In the genomic region with DNA sequence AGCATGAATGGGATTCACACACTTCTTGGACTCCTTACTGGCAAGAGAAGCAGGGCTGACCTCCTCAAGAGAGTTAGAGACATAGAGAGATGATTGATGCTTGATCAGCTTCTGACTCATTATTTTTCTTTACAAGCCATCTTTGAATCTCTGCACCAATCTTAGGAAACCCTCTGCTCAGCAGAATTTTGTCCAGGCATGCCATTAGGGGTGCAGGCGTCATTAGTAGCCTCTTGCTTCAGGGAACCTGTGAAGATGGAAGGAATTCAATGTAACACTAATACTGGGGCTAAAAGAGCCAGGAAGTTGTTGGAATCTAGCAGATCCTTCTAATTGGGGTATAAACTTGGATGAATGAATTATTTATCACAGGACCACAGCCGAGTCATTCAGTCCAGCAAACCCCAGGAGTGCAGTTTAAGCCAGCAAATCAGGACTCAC, we compare ENCODE assay signal across 18 cellular contexts.
DNase-seq lines count a peak whose midpoint lies in the region; ATAC-seq and TF ChIP-seq lines count a peak whose summit lies in the region.
"Had no signal": no experiment of that assay in that cellular context is flagged by ENCODE, and none has a peak within 500 bp of the region (broad histone marks: within the 10 kb centered on the region; RNA-seq: fewer than 3 reads in every experiment).

No MANE protein-coding gene starts in this region.

- no peak for TF ChIP-seq CTCF in GM23338 (conservative IDR thresholded peaks at IDR 0.05; ENCODE audit: low read depth in 2 of 2)
- TF ChIP-seq CTCF in RWPE2 (IDR thresholded peaks at IDR 0.05; ENCODE audit: poor library complexity, severe bottlenecking): no peak
- no peak for TF ChIP-seq CTCF in fibroblast of lung (conservative IDR thresholded peaks at IDR 0.05 in 1 of 2, IDR thresholded peaks at IDR 0.05 in 1 of 2; ENCODE audit: low read depth in 1 of 2, low read length in 2 of 2)
- TF ChIP-seq CTCF in GM20000 (IDR thresholded peaks at IDR 0.05; ENCODE audit: extremely low read depth, missing control alignments): no peak

- no peak overlapping the region for H3K27ac ChIP-seq in GM23338 (ENCODE audit: low read depth)
- H3K27ac ChIP-seq in RWPE2 (ENCODE audit: poor library complexity, severe bottlenecking): peak overlapping the region; percentile 95
- H3K27ac ChIP-seq in fibroblast of lung (ENCODE audit: insufficient read depth, low read length): peak overlapping the region; percentile 21
- peak overlapping the region in 13 of 21 experiments; percentile 13 to 78 (median 45) for H3K27ac ChIP-seq in skin epidermis
- H3K27ac ChIP-seq: pancreas had no signal

- H3K4me1 Mint-ChIP-seq in GM23338: no peaks in the 10 kb centered on the region; the same call in 2 of the 3 replicates

- no peak for DNase-seq in GM23338 (ENCODE audit: low spot score)
- no peak for DNase-seq in RWPE2 (ENCODE audit: low spot score)
- peak; percentile 49 to 75 for DNase-seq in fibroblast of lung (ENCODE audit: low read depth in 2 of 2)
- DNase-seq in NCI-H2227 treated with DMSO at 0.1 percent for 48 hours (lab: John Stamatoyannopoulos, UW): no peak
- DNase-seq in GM20000 (ENCODE audit: low spot score): no peak
- no peak for DNase-seq in NCI-H1694 (lab: John Stamatoyannopoulos, UW)
- DNase-seq: activated CD4-positive, alpha-beta T cell treated with anti-CD3 and anti-CD28 coated beads for 1 hour; activated naive CD8-positive, alpha-beta T cell treated with anti-CD3 and anti-CD28 coated beads for 36 hours; CD4-positive, CD25-positive, alpha-beta regulatory T cell; cerebellar nuclear complex; Karpas-422; NCI-H1930; NCI-H82; T-helper 2 cell had no signal

- H3K36me3 Mint-ChIP-seq in GM23338 (ENCODE audit: low read depth): no peaks in the 10 kb centered on the region

- no peaks in the 10 kb centered on the region for H3K36me3 ChIP-seq in GM23338 (ENCODE audit: insufficient read depth)
- H3K36me3 ChIP-seq in RWPE2 (ENCODE audit: low read depth): no peaks in the 10 kb centered on the region; the same call in 1 of the 2 replicates
- H3K36me3 ChIP-seq in fibroblast of lung (ENCODE audit: control insufficient read depth, insufficient read depth, low read length): peaks cover 4% of the 10 kb centered on the region
- H3K36me3 ChIP-seq: pancreas had no signal

- H3K4me1 ChIP-seq in GM23338 (ENCODE audit: insufficient read depth) (no peaks in the 10 kb centered on the region), RWPE2 (ENCODE audit: insufficient read depth, poor library complexity, severe bottlenecking) (peaks cover 52% of the 10 kb centered on the region), fibroblast of lung (ENCODE audit: control insufficient read depth, extremely low read depth, insufficient read depth, low read length) (peaks cover 60% of the 10 kb centered on the region)

- H3K27me3 ChIP-seq in GM23338 (ENCODE audit: insufficient read depth): no peaks in the 10 kb centered on the region
- H3K27me3 ChIP-seq in RWPE2 (ENCODE audit: insufficient read depth, poor library complexity, severe bottlenecking): no peaks in the 10 kb centered on the region
- H3K27me3 ChIP-seq in fibroblast of lung (ENCODE audit: control insufficient read depth, insufficient read depth, low read length): no peaks in the 10 kb centered on the region
- H3K27me3 ChIP-seq: pancreas had no signal

- no peak for ATAC-seq in GM23338
- peak; percentile 70 for ATAC-seq in RWPE2 (ENCODE audit: low read depth)
- no peak for ATAC-seq in GM21367 (IDR thresholded peaks at IDR 0.05; ENCODE audit: unreplicated experiment)
- ATAC-seq: GM12878 had no signal

- H3K9ac ChIP-seq in fibroblast of lung (ENCODE audit: insufficient read depth, low read length): no peak overlapping the region

- H3K79me2 ChIP-seq in GM23338 (replicated peaks; ENCODE audit: insufficient read depth): no peaks in the 10 kb centered on the region
- no peaks in the 10 kb centered on the region for H3K79me2 ChIP-seq in fibroblast of lung (ENCODE audit: control insufficient read depth, insufficient read depth, low read length)

- no peaks in the 10 kb centered on the region for H3K9me3 ChIP-seq in RWPE2 (ENCODE audit: severe bottlenecking)
- H3K9me3 ChIP-seq in fibroblast of lung (ENCODE audit: control insufficient read depth, insufficient read depth, low read depth, low read length): no peaks in the 10 kb centered on the region
- H3K9me3 ChIP-seq: pancreas had no signal

- peaks cover 1% of the 10 kb centered on the region for H3K27me3 Mint-ChIP-seq in GM23338 (ENCODE audit: insufficient read depth, low read depth, poor library complexity)
- H3K27me3 Mint-ChIP-seq: activated naive CD8-positive, alpha-beta T cell treated with anti-CD3 and anti-CD28 coated beads for 36 hours; CD4-positive, CD25-positive, alpha-beta regulatory T cell had no signal

- H3K9me3 Mint-ChIP-seq in GM23338: no peaks in the 10 kb centered on the region
- H3K9me3 Mint-ChIP-seq: activated naive CD8-positive, alpha-beta T cell treated with anti-CD3 and anti-CD28 coated beads for 36 hours; CD4-positive, CD25-positive, alpha-beta regulatory T cell had no signal

- H3K4me2 ChIP-seq in GM23338 (no peak overlapping the region), fibroblast of lung (ENCODE audit: extremely low read depth, insufficient read depth, low read length) (peak overlapping the region; percentile 1)

- no peak overlapping the region for H3K4me3 Mint-ChIP-seq in GM23338
- H3K4me3 Mint-ChIP-seq: activated naive CD8-positive, alpha-beta T cell treated with anti-CD3 and anti-CD28 coated beads for 36 hours; CD4-positive, CD25-positive, alpha-beta regulatory T cell had no signal

- H3K4me3 ChIP-seq in GM23338 (no peak overlapping the region), RWPE2 (ENCODE audit: severe bottlenecking) (no peak overlapping the region), fibroblast of lung (replicated peaks in 1 of 4; ENCODE audit: control extremely low read depth in 1 of 4, insufficient read depth in 1 of 4, low read depth in 3 of 4, low read length in 4 of 4) (no peak overlapping the region), skin epidermis (no peak overlapping the region)
- H3K4me3 ChIP-seq: GM12878, pancreas had no signal

- H4K20me1 ChIP-seq in GM23338 (replicated peaks; ENCODE audit: insufficient read depth) (no peaks in the 10 kb centered on the region), fibroblast of lung (ENCODE audit: control insufficient read depth, extremely low read depth, insufficient read depth, low read length) (no peaks in the 10 kb centered on the region)

- peak overlapping the region; percentile 9; the same call in 1 of the 2 replicates for H3K27ac Mint-ChIP-seq in GM23338
- H3K27ac Mint-ChIP-seq: activated naive CD8-positive, alpha-beta T cell treated with anti-CD3 and anti-CD28 coated beads for 36 hours had no signal

- H3K9me2 ChIP-seq in GM23338 (ENCODE audit: insufficient read depth): no peaks in the 10 kb centered on the region

- H2AFZ ChIP-seq in GM23338: no peak overlapping the region
- H2AFZ ChIP-seq in fibroblast of lung (ENCODE audit: low read length): no peak overlapping the region

- H3F3A ChIP-seq in GM23338 (replicated peaks; ENCODE audit: low read depth): no peaks in the 10 kb centered on the region

TF ChIP-seq in GM23338, 12 proteins besides CTCF, POLR2A, EP300 and RAD21:
- TF ChIP-seq ZNF331 (CRISPR knock-in tag; IDR thresholded peaks at IDR 0.05; ENCODE audit: low read depth) (no peak), CREB1 (CRISPR knock-in tag; IDR thresholded peaks at IDR 0.05; ENCODE audit: low read depth) (no peak)
TF ChIP-seq in GM23338: peak in this region for 0.

Comparison
In these comparisons a context has a peak if more than half of its experiments do, and no peak if none do; other contexts are left out.
1. DNase-seq: peak in fibroblast of lung (2 of 2); none in GM23338 (single experiment), RWPE2 (single experiment), NCI-H2227 treated with DMSO at 0.1 percent for 48 hours (single experiment), GM20000 (single experiment) and NCI-H1694 (single experiment).